11 cellular contexts compared by ENCODE assay signal in genomic region chr9:38771593-38771992, GRCh38. TPM values are rescaled to one million over a fixed set of nuclear protein-coding genes. Genes with fewer than 3 reads are reported as not detected.
"Had no signal": no experiment of that assay in that cellular context is flagged by ENCODE, and none has a peak within 500 bp of the region (broad histone marks: within the 10 kb centered on the region; RNA-seq: fewer than 3 reads in every experiment).

No MANE protein-coding gene starts in this region.

- H2AFZ ChIP-seq: GM23248 had no signal

- H3K4me3 ChIP-seq: GM23248, HAP-1 had no signal

- H3K9me3 ChIP-seq: HAP-1 had no signal

- DNase-seq: GM23248, GOT3, H7, HFFc6, KBM-7 had no signal

- H3K4me1 ChIP-seq: HAP-1 had no signal

- H3K36me3 Mint-ChIP-seq: IgD-negative memory B cell had no signal

- H3K27ac ChIP-seq: GM23248 had no signal

- H3K36me3 ChIP-seq: HAP-1 had no signal

- H3K4me1 Mint-ChIP-seq: IgD-negative memory B cell had no signal

- H3K27ac Mint-ChIP-seq: HFFc6, IgD-negative memory B cell had no signal

- H3K4me3 Mint-ChIP-seq: HFFc6, IgD-negative memory B cell had no signal

- H3K27me3 Mint-ChIP-seq: IgD-negative memory B cell had no signal

- ATAC-seq: HCT116 had no signal

- FAIRE-seq: HTR-8/SVneo had no signal

- H3K9ac ChIP-seq: GM23248 had no signal

RNA-seq across cellular contexts. Expression of gene FAM240B, which starts 51.7 kb away (rescaled TPM):
- total RNA-seq: GM23248, H4, H7, HFFc6, HT-29 had no signal
- polyA plus RNA-seq: GM23248, IgD-negative memory B cell had no signal
